18 cellular contexts compared by ENCODE assay signal in genomic region chr16:4652561-4652960, GRCh38.
"Had no signal": no experiment of that assay in that cellular context is flagged by ENCODE, and none has a peak within 500 bp of the region (broad histone marks: within the 10 kb centered on the region; RNA-seq: fewer than 3 reads in every experiment).

No MANE protein-coding gene starts in this region.

- H3K27ac Mint-ChIP-seq: activated CD4-positive, alpha-beta T cell treated with anti-CD3 and anti-CD28 coated beads, Interleukin-2, amount 10 ng/mL, durations not matched to agents 24 days and 14 days; activated T-cell treated with anti-CD3 and anti-CD28 coated beads, Interleukin-2, amount 50 U/mL, for 72 hours; immature natural killer cell had no signal

- H3K27ac ChIP-seq: foreskin keratinocyte, parathyroid adenoma had no signal

- H3K4me1 ChIP-seq: foreskin keratinocyte, parathyroid adenoma had no signal

- DNase-seq: activated CD4-positive, alpha-beta T cell treated with anti-CD3 and anti-CD28 coated beads, Interleukin-2, amount 10 ng/mL, durations not matched to agents 24 days and 14 days; activated CD4-positive, CD25-positive, alpha-beta regulatory T cell; activated CD8-positive, alpha-beta memory T cell treated with anti-CD3 and anti-CD28 coated beads, Interleukin-2, amount 50 U/mL, for 48 hours; activated gamma-delta T cell; activated T-cell treated with anti-CD3 and anti-CD28 coated beads, Interleukin-2, amount 50 U/mL, for 72 hours; caudate nucleus; cortex of kidney; effector CD8-positive, alpha-beta T cell; foreskin keratinocyte; immature natural killer cell; left colon; stimulated activated CD4-positive, alpha-beta T cell treated with anti-CD3 and anti-CD28 coated beads, Interleukin-2, amount 100 ng/mL, for 48 hours; stimulated activated naive CD4-positive, alpha-beta T cell; substantia nigra; trophoblast cell had no signal

- H3K27me3 Mint-ChIP-seq: activated CD4-positive, alpha-beta T cell treated with anti-CD3 and anti-CD28 coated beads, Interleukin-2, amount 10 ng/mL, durations not matched to agents 24 days and 14 days; naive B cell had no signal

- H3K27me3 ChIP-seq: foreskin keratinocyte had no signal

- H3K36me3 Mint-ChIP-seq: naive B cell had no signal

- H3K9me3 Mint-ChIP-seq: activated CD4-positive, alpha-beta T cell treated with anti-CD3 and anti-CD28 coated beads, Interleukin-2, amount 10 ng/mL, durations not matched to agents 24 days and 14 days; activated naive CD4-positive, alpha-beta T cell treated with anti-CD3 and anti-CD28 coated beads, Interleukin-2, amount 50 U/mL, for 72 hours; activated T-cell treated with anti-CD3 and anti-CD28 coated beads, Interleukin-2, amount 50 U/mL, for 72 hours; immature natural killer cell; naive B cell had no signal

- H3K4me3 Mint-ChIP-seq: activated CD4-positive, alpha-beta T cell treated with anti-CD3 and anti-CD28 coated beads, Interleukin-2, amount 10 ng/mL, durations not matched to agents 24 days and 14 days; activated T-cell treated with anti-CD3 and anti-CD28 coated beads, Interleukin-2, amount 50 U/mL, for 72 hours; immature natural killer cell; naive B cell had no signal

- ATAC-seq: activated naive CD4-positive, alpha-beta T cell treated with anti-CD3 and anti-CD28 coated beads, Interleukin-2, amount 50 U/mL, for 72 hours; activated T-cell treated with anti-CD3 and anti-CD28 coated beads, Interleukin-2, amount 50 U/mL, for 72 hours; foreskin keratinocyte had no signal
